9 cellular contexts compared by ENCODE assay signal in genomic region chr14:93173943-93174395, GRCh38. TPM values are rescaled to one million over a fixed set of nuclear protein-coding genes. Genes with fewer than 3 reads are reported as not detected.
DNase-seq lines count a peak whose midpoint lies in the region; ATAC-seq and TF ChIP-seq lines count a peak whose summit lies in the region.
"Had no signal": no experiment of that assay in that cellular context is flagged by ENCODE, and none has a peak within 500 bp of the region (broad histone marks: within the 10 kb centered on the region; RNA-seq: fewer than 3 reads in every experiment).

No MANE protein-coding gene starts in this region.

- no peak overlapping the region for H3K4me3 Mint-ChIP-seq in Caco-2 (ENCODE audit: unreplicated experiment)

- H2AFZ ChIP-seq in OCI-LY3 (ENCODE audit: low read depth, low read length) (peak overlapping the region; percentile 65; the same call in 1 of the 2 replicates), osteoblast (ENCODE audit: low read length) (peak overlapping the region; percentile 27)

- CTCF ChIA-PET in Caco-2 (lab: Charles Lee) = no interaction called here

- no peak overlapping the region for H3K4me2 ChIP-seq in OCI-LY3 (ENCODE audit: low read length)
- H3K4me2 ChIP-seq in osteoblast (ENCODE audit: insufficient read depth, low read length) = peak overlapping the region; percentile 17

- no peaks in the 10 kb centered on the region for H3K36me3 Mint-ChIP-seq in Caco-2 (ENCODE audit: insufficient read depth, unreplicated experiment)

- no peak overlapping the region for H3K9ac ChIP-seq in OCI-LY3 (ENCODE audit: low read length)

- no peaks in the 10 kb centered on the region for H3K27me3 Mint-ChIP-seq in Caco-2 (ENCODE audit: insufficient read depth, unreplicated experiment)

- no peaks in the 10 kb centered on the region for H3K36me3 ChIP-seq in OCI-LY3 (replicated peaks; ENCODE audit: low read depth, low read length)
- no peaks in the 10 kb centered on the region for H3K36me3 ChIP-seq in osteoblast (ENCODE audit: insufficient read depth, low read length)
- H3K36me3 ChIP-seq in Caco-2 (ENCODE audit: control insufficient read depth, insufficient read depth, low read length) = no peaks in the 10 kb centered on the region

- no peaks in the 10 kb centered on the region for H3K4me1 Mint-ChIP-seq in Caco-2 (ENCODE audit: low read depth, unreplicated experiment)

- intact Hi-C loops in Caco-2 (cut with micrococcal nuclease; ENCODE audit: unreplicated experiment) = no loop called here

- H4K20me1 ChIP-seq in OCI-LY3 (ENCODE audit: insufficient read depth, low read length) (no peaks in the 10 kb centered on the region), osteoblast (ENCODE audit: insufficient read depth, low read length) (no peaks in the 10 kb centered on the region)

- DNase-seq in NCI-H524 (lab: John Stamatoyannopoulos, UW) (peak; percentile 49 to 86), NCI-H524 treated with DMSO at 0.1 percent for 48 hours (lab: John Stamatoyannopoulos, UW) (no peak), osteoblast (ENCODE audit: insufficient read length, low spot score, missing footprints) (peak; percentile 53), pons (ENCODE audit: low spot score) (no peak), Caco-2 (no peak), NCI-H2081 (lab: John Stamatoyannopoulos, UW) (no peak)

- H3K27ac Mint-ChIP-seq in Caco-2 (ENCODE audit: unreplicated experiment) = no peak overlapping the region

- POLR2A ChIA-PET in Caco-2 (lab: Charles Lee) = no interaction called here

- H3K27ac ChIP-seq in OCI-LY3 (ENCODE audit: low read length) (no peak overlapping the region), osteoblast (ENCODE audit: low read depth, low read length) (no peak overlapping the region)

- H3K79me2 ChIP-seq in OCI-LY3 (ENCODE audit: low read length) = no peaks in the 10 kb centered on the region
- H3K79me2 ChIP-seq in osteoblast (ENCODE audit: insufficient read depth, low read length) = no peaks in the 10 kb centered on the region

- no peaks in the 10 kb centered on the region for H3K9me3 Mint-ChIP-seq in Caco-2 (ENCODE audit: unreplicated experiment)

- H3K4me3 ChIP-seq in OCI-LY3 (ENCODE audit: low read length) (no peak overlapping the region), osteoblast (ENCODE audit: insufficient read depth, low read length) (no peak overlapping the region), Caco-2 (ENCODE audit: low read depth, low read length) (no peak overlapping the region)

- H3K4me1 ChIP-seq in OCI-LY3 (ENCODE audit: low read length) (no peaks in the 10 kb centered on the region), osteoblast (ENCODE audit: insufficient read depth, low read length) (no peaks in the 10 kb centered on the region), Caco-2 (no peaks in the 10 kb centered on the region)

- H3K27me3 ChIP-seq in OCI-LY3 (ENCODE audit: low read depth, low read length) = no peaks in the 10 kb centered on the region
- peaks cover 7% of the 10 kb centered on the region for H3K27me3 ChIP-seq in osteoblast (ENCODE audit: insufficient read depth, low read length)
- H3K27me3 ChIP-seq in Caco-2 (replicated peaks; ENCODE audit: control insufficient read depth, insufficient read depth, low read length) = no peaks in the 10 kb centered on the region

- TF ChIP-seq CTCF in OCI-LY3 (IDR thresholded peaks at IDR 0.05; ENCODE audit: low read depth, low read length) = no peak
- no peak for TF ChIP-seq CTCF in osteoblast (IDR thresholded peaks at IDR 0.05; ENCODE audit: extremely low read depth, low read depth, low read length)
- TF ChIP-seq CTCF in Caco-2 (IDR thresholded peaks at IDR 0.05; ENCODE audit: insufficient read depth in 1 of 2, low read depth in 1 of 2, low read length in 1 of 2, severe bottlenecking in 1 of 2, unreplicated experiment in 1 of 2) = no peak

- ATAC-seq in esophagus mucosa = peak; percentile 51
- ATAC-seq: Panc1 had no signal

- no TSS peak for BruUV-seq in Caco-2 (replicated peaks; lab: Mats Ljungman, UMichigan)

- H3K9me3 ChIP-seq in OCI-LY3 (ENCODE audit: insufficient read depth, low read length) (no peaks in the 10 kb centered on the region), osteoblast (ENCODE audit: low read depth, low read length) (no peaks in the 10 kb centered on the region), Caco-2 (no peaks in the 10 kb centered on the region)

RNA-seq across cellular contexts. Expression of gene MOAP1, which starts 10.7 kb away (rescaled TPM):
- total RNA-seq in esophagus mucosa = 4.6 TPM
- 16.6 and 18.3 TPM in 2 replicates for total RNA-seq in osteoblast
- total RNA-seq in Caco-2 (2022) = 11.5 and 12.2 TPM in 2 replicates

RNA-seq across cellular contexts. Expression of gene LYSET, which starts 11.1 kb away (rescaled TPM):
- total RNA-seq in esophagus mucosa = 13.9 TPM
- 10.1 and 11.5 TPM in 2 replicates for total RNA-seq in osteoblast
- 17.3 and 17.4 TPM in 2 replicates for total RNA-seq in Caco-2 (2022)

RNA-seq across cellular contexts. Expression of gene GON7, which starts 32.9 kb away (rescaled TPM):
- total RNA-seq in esophagus mucosa (9.8 TPM), osteoblast (11.2 and 11.6 TPM in 2 replicates), Caco-2 (2022) (7.7 and 10.8 TPM in 2 replicates)

RNA-seq across cellular contexts. Expression of gene UBR7, which starts 33.1 kb away (rescaled TPM):
- total RNA-seq in esophagus mucosa = 13.4 TPM
- total RNA-seq in osteoblast = 20.6 and 25.3 TPM in 2 replicates
- 14.3 and 19.6 TPM in 2 replicates for total RNA-seq in Caco-2 (2022)

RNA-seq across cellular contexts. Expression of gene ITPK1, which starts 58.2 kb away (rescaled TPM):
- total RNA-seq in esophagus mucosa (22.1 TPM), osteoblast (25.0 and 25.3 TPM in 2 replicates), Caco-2 (2022) (57.9 and 60.1 TPM in 2 replicates)

Comparison
In these comparisons a context has a peak if more than half of its experiments do, and no peak if none do; other contexts are left out.
1. DNase-seq: peak in NCI-H524 (2 of 2) and osteoblast (single experiment); none in NCI-H524 treated with DMSO at 0.1 percent for 48 hours (single experiment), pons (single experiment), Caco-2 (0 of 2) and NCI-H2081 (0 of 2).